8 cellular contexts compared by ENCODE assay signal in the genomic region with DNA sequence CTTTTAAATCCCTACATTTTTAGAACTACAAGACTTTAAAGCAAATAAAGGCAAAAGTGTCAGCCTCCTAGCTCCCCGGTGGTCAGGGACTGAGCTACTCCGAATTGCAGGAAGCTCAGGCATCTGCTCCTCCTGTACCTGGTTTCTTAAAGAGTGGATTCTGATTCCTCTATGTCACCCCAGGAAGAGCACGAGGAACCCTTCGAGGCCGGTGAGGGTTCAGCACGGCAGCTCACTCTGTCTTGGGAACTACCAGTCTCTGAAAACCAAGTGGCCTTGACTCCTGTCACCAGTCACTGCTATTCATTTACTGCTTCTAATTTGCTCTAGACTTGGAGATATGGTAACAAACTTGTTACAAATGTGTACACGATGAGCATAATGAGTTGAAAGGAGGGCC. TPM values are rescaled to one million over a fixed set of nuclear protein-coding genes. Genes with fewer than 3 reads are reported as not detected.
DNase-seq lines count a peak whose midpoint lies in the region; ATAC-seq and TF ChIP-seq lines count a peak whose summit lies in the region.

No MANE protein-coding gene starts in this region.

- peaks cover 66% of the 10 kb centered on the region for H3K4me1 Mint-ChIP-seq in activated T-cell treated with anti-CD3 and anti-CD28 coated beads, Interleukin-2, amount 50 U/mL, for 24 hours (ENCODE audit: low read depth)
- peaks cover 49% of the 10 kb centered on the region for H3K4me1 Mint-ChIP-seq in activated T-cell treated with anti-CD3 and anti-CD28 coated beads, Interleukin-2, amount 50 U/mL, for 4 hours (ENCODE audit: low read depth)
- H3K4me1 Mint-ChIP-seq in naive thymus-derived CD4-positive, alpha-beta T cell = peaks cover 33 to 81% (median 58%) of the 10 kb centered on the region in 7 donors

- CTCF ChIA-PET in naive thymus-derived CD4-positive, alpha-beta T cell (lab: Charles Lee) = no interaction called here

- peaks cover 10% of the 10 kb centered on the region for H3K36me3 Mint-ChIP-seq in activated T-cell treated with anti-CD3 and anti-CD28 coated beads, Interleukin-2, amount 50 U/mL, for 24 hours (ENCODE audit: low read depth)
- H3K36me3 Mint-ChIP-seq in activated T-cell treated with anti-CD3 and anti-CD28 coated beads, Interleukin-2, amount 50 U/mL, for 4 hours (ENCODE audit: insufficient read depth) = peaks cover 4% of the 10 kb centered on the region
- H3K36me3 Mint-ChIP-seq in naive thymus-derived CD4-positive, alpha-beta T cell = no peaks in the 10 kb centered on the region

- H3K4me3 Mint-ChIP-seq in activated T-cell treated with anti-CD3 and anti-CD28 coated beads, Interleukin-2, amount 50 U/mL, for 24 hours = peak overlapping the region; percentile 85
- H3K4me3 Mint-ChIP-seq in activated T-cell treated with anti-CD3 and anti-CD28 coated beads, Interleukin-2, amount 50 U/mL, for 4 hours = no peak overlapping the region
- peak overlapping the region in 5 of 10 donors; percentile 3 to 96 (median 84) for H3K4me3 Mint-ChIP-seq in naive thymus-derived CD4-positive, alpha-beta T cell

- no peak overlapping the region for H3K27ac Mint-ChIP-seq in activated T-cell treated with anti-CD3 and anti-CD28 coated beads, Interleukin-2, amount 50 U/mL, for 24 hours
- peak overlapping the region in 5 of 9 donors; percentile 6 to 98 (median 65) for H3K27ac Mint-ChIP-seq in naive thymus-derived CD4-positive, alpha-beta T cell

- H3K4me1 ChIP-seq in ectodermal cell (ENCODE audit: control insufficient read depth, insufficient read depth, low read length) (peaks cover 34% of the 10 kb centered on the region), upper lobe of left lung (peaks cover 49 to 85% (median 64%) of the 10 kb centered on the region in 4 donors)
- peaks cover 16 to 23% of the 10 kb centered on the region in 2 donors for H3K4me1 ChIP-seq in naive thymus-derived CD4-positive, alpha-beta T cell (ENCODE audit: control insufficient read depth in 2 of 2, insufficient read depth in 2 of 2, low read length in 2 of 2)

- no peak for TF ChIP-seq CTCF in upper lobe of left lung (IDR thresholded peaks at IDR 0.05)

- POLR2A ChIA-PET in naive thymus-derived CD4-positive, alpha-beta T cell (lab: Charles Lee) = no interaction called here

- ATAC-seq in activated T-cell treated with anti-CD3 and anti-CD28 coated beads, Interleukin-2, amount 50 U/mL, for 4 hours = no peak
- ATAC-seq in naive thymus-derived CD4-positive, alpha-beta T cell = no peak
- ATAC-seq in upper lobe of left lung (ENCODE audit: low FRiP score in 2 of 2) (no peak), HG02763 (IDR thresholded peaks at IDR 0.05; ENCODE audit: unreplicated experiment) (no peak), HG03095 (IDR thresholded peaks at IDR 0.05; ENCODE audit: unreplicated experiment) (no peak)

- DNase-seq in activated T-cell treated with anti-CD3 and anti-CD28 coated beads, Interleukin-2, amount 50 U/mL, for 24 hours = no peak
- DNase-seq in activated T-cell treated with anti-CD3 and anti-CD28 coated beads, Interleukin-2, amount 50 U/mL, for 4 hours = no peak
- DNase-seq in naive thymus-derived CD4-positive, alpha-beta T cell = no peak
- DNase-seq in upper lobe of left lung (no peak), COLO668 (lab: John Stamatoyannopoulos, UW; ENCODE audit: unreplicated experiment) (no peak)

- H3K4me3 ChIP-seq in ectodermal cell (ENCODE audit: insufficient read depth, low read depth, low read length) (no peak overlapping the region), upper lobe of left lung (no peak overlapping the region)
- H3K4me3 ChIP-seq in naive thymus-derived CD4-positive, alpha-beta T cell (ENCODE audit: low read length) = no peak overlapping the region

- H3K27me3 ChIP-seq in ectodermal cell (ENCODE audit: control insufficient read depth, insufficient read depth, low read length, poor library complexity, severe bottlenecking) = peaks cover 8% of the 10 kb centered on the region
- H3K27me3 ChIP-seq in naive thymus-derived CD4-positive, alpha-beta T cell (ENCODE audit: control insufficient read depth in 2 of 2, insufficient read depth in 2 of 2, low read length in 2 of 2) = no peaks in the 10 kb centered on the region
- no peaks in the 10 kb centered on the region for H3K27me3 ChIP-seq in upper lobe of left lung

- no peaks in the 10 kb centered on the region for H3K9me3 Mint-ChIP-seq in activated T-cell treated with anti-CD3 and anti-CD28 coated beads, Interleukin-2, amount 50 U/mL, for 24 hours
- H3K9me3 Mint-ChIP-seq in activated T-cell treated with anti-CD3 and anti-CD28 coated beads, Interleukin-2, amount 50 U/mL, for 4 hours = no peaks in the 10 kb centered on the region
- peaks cover 0 to 2% (median 0%) of the 10 kb centered on the region in 11 donors for H3K9me3 Mint-ChIP-seq in naive thymus-derived CD4-positive, alpha-beta T cell

- H3K27ac ChIP-seq in ectodermal cell (ENCODE audit: insufficient read depth, low read depth, low read length, poor library complexity, severe bottlenecking) (peak overlapping the region; percentile 73), upper lobe of left lung (peak overlapping the region; percentile 89 to 91 (median 91))
- no peak overlapping the region for H3K27ac ChIP-seq in naive thymus-derived CD4-positive, alpha-beta T cell (ENCODE audit: low read depth, low read length)

- H3K36me3 ChIP-seq in ectodermal cell (ENCODE audit: control insufficient read depth, insufficient read depth, low read length) (no peaks in the 10 kb centered on the region), upper lobe of left lung (no peaks in the 10 kb centered on the region)
- no peaks in the 10 kb centered on the region for H3K36me3 ChIP-seq in naive thymus-derived CD4-positive, alpha-beta T cell (ENCODE audit: control insufficient read depth in 2 of 3, insufficient read depth in 3 of 3, low read length in 3 of 3)

- H3K27me3 Mint-ChIP-seq in activated T-cell treated with anti-CD3 and anti-CD28 coated beads, Interleukin-2, amount 50 U/mL, for 24 hours = no peaks in the 10 kb centered on the region
- H3K27me3 Mint-ChIP-seq in activated T-cell treated with anti-CD3 and anti-CD28 coated beads, Interleukin-2, amount 50 U/mL, for 4 hours (ENCODE audit: low read depth) = no peaks in the 10 kb centered on the region
- H3K27me3 Mint-ChIP-seq in naive thymus-derived CD4-positive, alpha-beta T cell = peaks cover 0 to 2% (median 0%) of the 10 kb centered on the region in 5 donors

- no peak for TF ChIP-seq POLR2A in upper lobe of left lung (IDR thresholded peaks at IDR 0.05)

- intact Hi-C loops in naive thymus-derived CD4-positive, alpha-beta T cell (cut with micrococcal nuclease) = loop anchor here (5.0 to 10.0 kb wide), 3 partner anchors 319 to 1739 kb away; partner anchors contain the start of genes NDUFA10 (in 1 of the 2) and UBE2F (in 1 of the 2)

- no peak for TF ChIP-seq EP300 in upper lobe of left lung (IDR thresholded peaks at IDR 0.05)

- 27 to 32% methylated on average over 7 of the region's 7 CpGs for WGBS in ectodermal cell, 2 experiments
- 55 to 58% methylated on average over 7 of the region's 7 CpGs for WGBS in upper lobe of left lung, 2 donors

- no peaks in the 10 kb centered on the region for H3K9me3 ChIP-seq in ectodermal cell (ENCODE audit: control insufficient read depth, low read length)
- H3K9me3 ChIP-seq in naive thymus-derived CD4-positive, alpha-beta T cell (ENCODE audit: control insufficient read depth in 2 of 3, low read length in 3 of 3) = no peaks in the 10 kb centered on the region
- no peaks in the 10 kb centered on the region for H3K9me3 ChIP-seq in upper lobe of left lung

RNA-seq across cellular contexts. Expression of gene PER2, which starts 2.3 kb away (rescaled TPM):
- total RNA-seq in activated T-cell treated with anti-CD3 and anti-CD28 coated beads, Interleukin-2, amount 50 U/mL, for 4 hours = 10 to 100 TPM; 22.8 to 25.4 (median 24.6) TPM
- 3.7 TPM for polyA plus RNA-seq in ectodermal cell (2013, experiment 1 of 4)
- 3.3 TPM for polyA plus RNA-seq in ectodermal cell (2013, experiment 2 of 4)
- polyA plus RNA-seq in ectodermal cell (2013, experiment 3 of 4) = 3.6 TPM
- polyA plus RNA-seq in ectodermal cell (2013, experiment 4 of 4) = 4.7 TPM
- 10 to 100 TPM; 13.5 to 28.6 (median 14.3) TPM for total RNA-seq in naive thymus-derived CD4-positive, alpha-beta T cell
- 10 to 100 TPM in 1 of 2 donors, 1 to 10 TPM in 1; 7.0 to 10.1 TPM for polyA plus RNA-seq in naive thymus-derived CD4-positive, alpha-beta T cell
- 10 to 100 TPM; 12.9 to 28.7 (median 18.1) TPM for total RNA-seq in upper lobe of left lung

RNA-seq across cellular contexts. Expression of gene TRAF3IP1, which starts 34.2 kb away (rescaled TPM):
- 10 to 100 TPM; 16.4 to 19.1 (median 17.8) TPM for total RNA-seq in activated T-cell treated with anti-CD3 and anti-CD28 coated beads, Interleukin-2, amount 50 U/mL, for 4 hours
- 19.0 TPM for polyA plus RNA-seq in ectodermal cell (2013, experiment 1 of 4)
- 15.4 TPM for polyA plus RNA-seq in ectodermal cell (2013, experiment 2 of 4)
- polyA plus RNA-seq in ectodermal cell (2013, experiment 3 of 4) = 12.0 TPM
- 12.4 TPM for polyA plus RNA-seq in ectodermal cell (2013, experiment 4 of 4)
- 10 to 100 TPM in 2 of 5 experiments, 1 to 10 TPM in 3; 6.2 to 13.3 (median 9.4) TPM for total RNA-seq in naive thymus-derived CD4-positive, alpha-beta T cell
- polyA plus RNA-seq in naive thymus-derived CD4-positive, alpha-beta T cell = 1 to 10 TPM; 4.3 to 5.7 TPM
- total RNA-seq in upper lobe of left lung = 10 to 100 TPM; 14.0 to 26.8 (median 18.8) TPM

RNA-seq across cellular contexts. Expression of gene HES6, which starts 46.3 kb away (rescaled TPM):
- 1 to 10 TPM; 5.9 to 9.1 (median 8.0) TPM for total RNA-seq in activated T-cell treated with anti-CD3 and anti-CD28 coated beads, Interleukin-2, amount 50 U/mL, for 4 hours
- polyA plus RNA-seq in ectodermal cell (2013, experiment 1 of 4) = 15.8 TPM
- polyA plus RNA-seq in ectodermal cell (2013, experiment 2 of 4) = 11.9 TPM
- 22.0 TPM for polyA plus RNA-seq in ectodermal cell (2013, experiment 3 of 4)
- polyA plus RNA-seq in ectodermal cell (2013, experiment 4 of 4) = 32.6 TPM
- total RNA-seq in naive thymus-derived CD4-positive, alpha-beta T cell = 1 to 10 TPM in 4 of 5 experiments, under 1 TPM in 1; 0.73 to 2.7 (median 2.4) TPM
- polyA plus RNA-seq in naive thymus-derived CD4-positive, alpha-beta T cell = 1 to 10 TPM in 1 of 2 donors, under 1 TPM in 1; 0.61 to 1.3 TPM
- total RNA-seq in upper lobe of left lung = 10 to 100 TPM in 3 of 6 donors, 1 to 10 TPM in 3; 5.2 to 15.8 (median 9.4) TPM
